Comparison of ENCODE assay signal across 1 cellular context in the genomic region with DNA sequence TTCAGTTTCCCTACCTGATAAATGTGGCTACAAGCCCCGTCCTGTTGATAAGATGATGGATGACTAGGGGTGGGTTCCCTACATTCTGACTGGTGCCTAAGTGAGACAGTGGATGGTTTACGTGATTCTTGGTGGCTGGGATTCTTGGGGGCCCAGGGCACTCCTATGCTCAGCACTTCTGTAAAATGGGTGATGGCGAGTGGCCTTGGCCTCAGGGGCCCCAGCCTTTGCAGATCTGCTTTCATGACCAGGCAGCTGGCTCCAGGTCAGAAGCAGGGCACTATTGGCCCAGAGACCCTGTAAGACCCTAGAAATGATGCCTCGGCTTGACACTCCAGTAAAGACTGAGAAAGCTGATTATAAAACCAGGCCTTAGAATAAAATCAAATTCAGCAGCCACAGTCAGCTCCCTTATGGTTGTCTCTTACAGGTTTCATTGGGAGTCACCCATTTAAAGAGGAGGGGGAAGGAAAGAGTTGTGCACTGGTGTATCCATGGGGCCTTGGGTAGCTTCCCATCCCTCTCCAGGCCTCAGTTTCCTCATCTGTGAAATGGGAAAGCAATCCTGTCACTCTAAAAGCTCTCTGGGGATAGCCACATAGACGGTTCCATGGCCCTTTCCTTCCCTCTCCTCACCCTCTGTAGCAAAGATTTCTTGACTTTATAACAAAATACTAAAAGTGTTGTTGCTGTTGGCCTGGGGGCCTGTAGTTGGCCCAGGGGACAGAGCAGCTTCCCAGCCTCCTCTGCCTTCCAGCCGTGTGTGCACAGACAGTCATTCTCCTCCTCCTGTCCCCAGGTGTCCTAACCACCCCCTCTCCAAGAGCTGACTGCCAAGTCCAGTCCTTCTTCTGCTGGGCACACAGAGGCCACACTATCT.
TF ChIP-seq lines count a peak whose summit lies in the region.

No MANE protein-coding gene starts in this region.

TF ChIP-seq in SK-N-SH, 30 proteins besides CTCF, POLR2A, EP300 and RAD21:
- TF ChIP-seq, protein P1, sequence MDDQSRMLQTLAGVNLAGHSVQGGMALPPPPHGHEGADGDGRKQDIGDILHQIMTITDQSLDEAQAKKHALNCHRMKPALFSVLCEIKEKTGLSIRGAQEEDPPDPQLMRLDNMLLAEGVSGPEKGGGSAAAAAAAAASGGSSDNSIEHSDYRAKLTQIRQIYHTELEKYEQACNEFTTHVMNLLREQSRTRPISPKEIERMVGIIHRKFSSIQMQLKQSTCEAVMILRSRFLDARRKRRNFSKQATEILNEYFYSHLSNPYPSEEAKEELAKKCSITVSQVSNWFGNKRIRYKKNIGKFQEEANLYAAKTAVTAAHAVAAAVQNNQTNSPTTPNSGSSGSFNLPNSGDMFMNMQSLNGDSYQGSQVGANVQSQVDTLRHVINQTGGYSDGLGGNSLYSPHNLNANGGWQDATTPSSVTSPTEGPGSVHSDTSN (IDR thresholded peaks at IDR 0.05), result no peak
- TF ChIP-seq EZH2phosphoT487 (IDR thresholded peaks at IDR 0.05; ENCODE audit: borderline replicate concordance, low read depth), result no peak
- no peak for TF ChIP-seq RFX5 (IDR thresholded peaks at IDR 0.05; ENCODE audit: low read length)
- TF ChIP-seq GATA2 (CRISPR knock-in tag; IDR thresholded peaks at IDR 0.05), result no peak
- no peak for TF ChIP-seq RXRA (IDR thresholded peaks at IDR 0.05; ENCODE audit: borderline replicate concordance, low read depth)
TF ChIP-seq in SK-N-SH: peak in this region for 0.
